ENCODE assay signal across 22 cellular contexts in genomic region chr10:5736591-5736990, GRCh38.
"Had no signal": no experiment of that assay in that cellular context is flagged by ENCODE, and none has a peak within 500 bp of the region (broad histone marks: within the 10 kb centered on the region; RNA-seq: fewer than 3 reads in every experiment).

No MANE protein-coding gene starts in this region.

- ATAC-seq: gastrocnemius medialis; left ventricle myocardium superior; right lobe of liver; stimulated activated memory B cell treated with anti-CD40 and anti-IgM and Interleukin-4, amounts not matched to agents 10 μg/mL and 1 μg/mL and 100 μg/mL, for 72 hours; upper lobe of right lung had no signal

- DNase-seq: activated CD4-positive, alpha-beta T cell treated with anti-CD3 and anti-CD28 coated beads, Interleukin-2, amount 50 U/mL, for 1 hour; activated CD4-positive, CD25-positive, alpha-beta regulatory T cell treated with anti-CD3 and anti-CD28 coated beads, Interleukin-2, amount 50 U/mL, for 72 hours; activated naive CD4-positive, alpha-beta T cell; amniotic stem cell; esophagus squamous epithelium; gastrocnemius medialis; hypothalamus; left ventricle myocardium superior; nucleus accumbens; right lobe of liver; SK-N-SH; stimulated activated CD4-positive, alpha-beta T cell treated with anti-CD3 and anti-CD28 coated beads, Interleukin-2, amount 100 ng/mL, for 24 hours; upper lobe of right lung had no signal

- H3K4me2 ChIP-seq: SK-N-SH had no signal

- H3K27ac Mint-ChIP-seq: activated naive CD8-positive, alpha-beta T cell; activated T-helper 2 cell treated with anti-CD3 and anti-CD28 coated beads, Interferon-gamma antibody, Interleukin-2, Interleukin-4, amounts not matched to agents 10 μg/mL and 5 μg/mL and 100 μg/mL, durations not matched to agents 14 hours and 24 hours and 36 hours; T-helper 2 cell treated with Interferon-gamma antibody and Interleukin-4, amounts not matched to agents 5 μg/mL and 100 μg/mL, for 36 hours had no signal

- H2AFZ ChIP-seq: parathyroid adenoma had no signal

- H3K4me3 Mint-ChIP-seq: activated naive CD8-positive, alpha-beta T cell; stimulated activated memory B cell treated with anti-CD40 and anti-IgM and Interleukin-4, amounts not matched to agents 10 μg/mL and 1 μg/mL and 100 μg/mL, for 72 hours; T-helper 2 cell treated with Interferon-gamma antibody and Interleukin-4, amounts not matched to agents 5 μg/mL and 100 μg/mL, for 36 hours had no signal

- H3K9me3 Mint-ChIP-seq: activated T-helper 2 cell treated with anti-CD3 and anti-CD28 coated beads, Interferon-gamma antibody, Interleukin-2, Interleukin-4, amounts not matched to agents 10 μg/mL and 5 μg/mL and 100 μg/mL, durations not matched to agents 14 hours and 24 hours and 36 hours; stimulated activated memory B cell treated with anti-CD40 and anti-IgM and Interleukin-4, amounts not matched to agents 10 μg/mL and 1 μg/mL and 100 μg/mL, for 72 hours; T-helper 2 cell treated with Interferon-gamma antibody and Interleukin-4, amounts not matched to agents 5 μg/mL and 100 μg/mL, for 36 hours had no signal

- H3K4me1 ChIP-seq: breast epithelium, esophagus squamous epithelium, parathyroid adenoma, right lobe of liver, upper lobe of right lung had no signal

- H3K9me2 ChIP-seq: SK-N-SH had no signal

- H3K9me3 ChIP-seq: breast epithelium, esophagus squamous epithelium, gastrocnemius medialis, right lobe of liver, SK-N-SH, thoracic aorta, upper lobe of right lung had no signal

- H3K36me3 ChIP-seq: breast epithelium had no signal

- H3K27me3 Mint-ChIP-seq: activated naive CD8-positive, alpha-beta T cell; stimulated activated memory B cell treated with anti-CD40 and anti-IgM and Interleukin-4, amounts not matched to agents 10 μg/mL and 1 μg/mL and 100 μg/mL, for 72 hours had no signal

- H3K27ac ChIP-seq: breast epithelium, coronary artery, esophagus squamous epithelium, gastrocnemius medialis, parathyroid adenoma, right lobe of liver, skin epidermis, thoracic aorta, upper lobe of right lung had no signal

- H3K79me2 ChIP-seq: parathyroid adenoma had no signal

- H3K4me3 ChIP-seq: breast epithelium, coronary artery, esophagus squamous epithelium, gastrocnemius medialis, right lobe of liver, skin epidermis, thoracic aorta, upper lobe of right lung had no signal
